Comparison of ENCODE assay signal across 8 cellular contexts in genomic region chr12:95217377-95218163, GRCh38. TPM values are rescaled to one million over a fixed set of nuclear protein-coding genes. Genes with fewer than 3 reads are reported as not detected.
DNase-seq lines count a peak whose midpoint lies in the region; ATAC-seq and TF ChIP-seq lines count a peak whose summit lies in the region.

Gene FGD6, minus strand, starts transcription at chr12:95217467. Its CDS starts 227 bp downstream, at chr12:95217240.
Gene VEZT, plus strand, starts transcription at chr12:95217807. Its CDS starts 44 bp downstream, at chr12:95217851.

- CTCF ChIA-PET in activated B cell treated with CpG ODN at 0.5 μM for 24 hours (lab: Charles Lee) = interaction anchor here (0.6 to 1.7 kb wide), 9 partner anchors 8 to 342 kb away, joined by 3 to 9 read pairs (median 4); partner anchors contain the start of genes METAP2 and NR2C1

- peak within 1 kb of the TSS; percentile 96 for H3K4me3 Mint-ChIP-seq in activated B cell treated with CpG ODN at 0.5 μM for 24 hours
- peak within 1 kb of the TSS; percentile 94 to 100 (median 97) for H3K4me3 Mint-ChIP-seq in immature natural killer cell

- POLR2A ChIA-PET in activated B cell treated with CpG ODN at 0.5 μM for 24 hours (lab: Charles Lee) = interaction anchor here (0.6 to 3.3 kb wide), 11 partner anchors 8 to 818 kb away, joined by 3 to 26 read pairs (median 4); partner anchors contain the start of genes LTA4H, METAP2 and NDUFA12

- peak within 1 kb of the TSS; percentile 95 for H3K27ac Mint-ChIP-seq in activated B cell treated with CpG ODN at 0.5 μM for 24 hours
- H3K27ac Mint-ChIP-seq in immature natural killer cell = peak within 1 kb of the TSS; percentile 82 to 98 (median 96)

- H3K36me3 Mint-ChIP-seq in activated B cell treated with CpG ODN at 0.5 μM for 24 hours (ENCODE audit: low read depth) (peaks cover 11% of the 10 kb centered on the region), immature natural killer cell (no peaks in the 10 kb centered on the region)

- ATAC-seq in GM18909 (IDR thresholded peaks at IDR 0.05; ENCODE audit: poor library complexity, unreplicated experiment) (peak; percentile 94), HG03175 (IDR thresholded peaks at IDR 0.05; ENCODE audit: unreplicated experiment) (peak; percentile 95), activated B cell treated with CpG ODN at 0.5 μM for 24 hours (ENCODE audit: low read depth) (peak; percentile 92)

- peak; percentile 65 for TF ChIP-seq CTCF in AG09309 (IDR thresholded peaks at IDR 0.05; ENCODE audit: control insufficient read depth, insufficient read depth, low read depth, low read length, missing control alignments)
- no peak for TF ChIP-seq CTCF in activated B cell treated with CpG ODN at 0.5 μM for 24 hours (IDR thresholded peaks at IDR 0.05)

- H3K4me1 Mint-ChIP-seq in activated B cell treated with CpG ODN at 0.5 μM for 24 hours (peaks cover 42% of the 10 kb centered on the region), immature natural killer cell (peaks cover 23 to 33% of the 10 kb centered on the region in 2 donors)

- intact Hi-C loops in activated B cell treated with CpG ODN at 0.5 μM for 24 hours (cut with micrococcal nuclease) = loop anchor here (1.0 to 10.0 kb wide), 20 partner anchors 9 to 1775 kb away; partner anchors contain the start of genes CDK17, CRADD, LTA4H and MRPL42

- H3K27me3 Mint-ChIP-seq in activated B cell treated with CpG ODN at 0.5 μM for 24 hours (no peaks in the 10 kb centered on the region), immature natural killer cell (ENCODE audit: low read depth in 3 of 3) (peaks cover 0 to 2% (median 0%) of the 10 kb centered on the region in 3 donors)

- H3K9me3 Mint-ChIP-seq in activated B cell treated with CpG ODN at 0.5 μM for 24 hours (no peaks in the 10 kb centered on the region), immature natural killer cell (no peaks in the 10 kb centered on the region)

- peak; percentile 94 for DNase-seq in AG09309 (ENCODE audit: low read depth)
- peak; percentile 98 for DNase-seq in NCI-H2227 treated with DMSO at 0.1 percent for 48 hours (lab: John Stamatoyannopoulos, UW)
- DNase-seq in activated B cell treated with CpG ODN at 0.5 μM for 24 hours = peak; percentile 92
- DNase-seq in central memory CD4-positive, alpha-beta T cell = peak; percentile 99
- peak; percentile 96 to 97 (median 97) for DNase-seq in immature natural killer cell
- DNase-seq in smooth muscle cell of the brain vasculature (ENCODE audit: low read depth, low spot score) = peak; percentile 99

- H3K4me3 ChIP-seq in AG09309 (ENCODE audit: control insufficient read depth, low read depth, low read length) = peak within 1 kb of the TSS; percentile 75

RNA-seq across cellular contexts. Expression of gene FGD6, which starts in this region (rescaled TPM):
- total RNA-seq in activated B cell treated with CpG ODN at 0.5 μM for 24 hours = 3.7 and 5.4 TPM in 2 replicates
- 1 to 10 TPM in 1 of 3 donors, under 1 TPM in 1, not detected in 1; 0.23 to 1.0 TPM for polyA plus RNA-seq in immature natural killer cell

RNA-seq across cellular contexts. Expression of gene VEZT, which starts in this region (rescaled TPM):
- total RNA-seq in activated B cell treated with CpG ODN at 0.5 μM for 24 hours = 47.2 and 58.7 TPM in 2 replicates
- polyA plus RNA-seq in immature natural killer cell = 10 to 100 TPM; 19.8 to 27.7 (median 20.4) TPM

Comparison
In these comparisons a context has a peak if more than half of its experiments do, and no peak if none do; other contexts are left out.
1. Peak in every context shown above with its lines: DNase-seq, ATAC-seq and H3K4me3 ChIP-seq.